ENCODE assay signal across 8 cellular contexts in the genomic region with DNA sequence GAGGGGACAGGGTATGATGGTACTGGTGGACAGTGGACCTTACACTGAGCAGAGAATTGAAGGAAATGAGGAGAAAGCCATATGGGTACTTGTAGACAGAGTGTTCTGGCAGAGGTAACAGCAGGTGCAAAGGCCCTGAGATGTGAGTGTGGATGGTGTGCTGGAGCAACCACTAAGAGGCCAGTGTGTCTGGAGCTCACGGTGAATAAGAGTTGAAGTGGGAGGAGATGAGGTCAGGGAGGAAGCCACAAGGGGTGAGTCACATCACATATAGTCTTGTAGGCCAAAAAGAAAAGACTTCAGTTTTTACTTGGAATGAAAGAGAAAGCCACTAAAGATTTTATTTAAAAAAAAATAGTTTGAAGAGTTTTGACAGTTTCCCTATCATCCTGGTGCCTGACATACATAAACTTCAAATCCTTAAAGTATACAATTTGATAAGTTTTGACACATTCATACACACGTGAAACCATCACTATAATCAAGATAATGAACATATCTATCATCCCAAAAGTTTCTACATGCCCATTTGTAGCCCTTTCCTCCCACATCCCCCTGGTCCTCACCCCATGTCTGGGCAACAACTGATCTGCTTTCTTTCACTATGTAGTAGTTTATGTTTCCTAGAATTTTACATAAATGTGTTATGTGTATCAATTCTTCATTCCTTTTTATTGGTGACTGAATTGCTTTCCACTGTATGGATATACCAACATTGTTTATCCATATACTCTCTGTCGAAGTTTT.
DNase-seq lines count a peak whose midpoint lies in the region; ATAC-seq lines count a peak whose summit lies in the region.

No MANE protein-coding gene starts in this region.

- ATAC-seq in GM19324 (IDR thresholded peaks at IDR 0.05; ENCODE audit: low FRiP score, unreplicated experiment): peak; percentile 74
- peak; percentile 96 for ATAC-seq in HG03175 (IDR thresholded peaks at IDR 0.05; ENCODE audit: unreplicated experiment)
- ATAC-seq in left ventricle myocardium superior: no peak

- intact Hi-C loops in cardiac septum (cut with DNase I): no loop called here
- intact Hi-C loops in left ventricle myocardium superior (cut with micrococcal nuclease): no loop called here

- DNase-seq in AG08396 (ENCODE audit: low spot score) (peak; percentile 54), iris pigment epithelial cell (ENCODE audit: low read depth) (peak; percentile 97), cardiac septum (ENCODE audit: low spot score) (no peak), NCI-H146 (lab: John Stamatoyannopoulos, UW) (no peak), left ventricle myocardium superior (no peak)
- DNase-seq in activated CD4-positive, CD25-positive, alpha-beta regulatory T cell treated with anti-CD3 and anti-CD28 coated beads, Interleukin-2, amount 50 U/mL, for 72 hours: peak; percentile 52

Comparison
In these comparisons a context has a peak if more than half of its experiments do, and no peak if none do; other contexts are left out.
1. DNase-seq: peak in AG08396 (single experiment), activated CD4-positive, CD25-positive, alpha-beta regulatory T cell treated with anti-CD3 and anti-CD28 coated beads, Interleukin-2, amount 50 U/mL, for 72 hours (single experiment) and iris pigment epithelial cell (single experiment); none in cardiac septum (single experiment), NCI-H146 (single experiment) and left ventricle myocardium superior (single experiment).